1 cellular context compared by ENCODE assay signal in genomic region chr6:139480356-139480833, GRCh38.
TF ChIP-seq lines count a peak whose summit lies in the region.

No MANE protein-coding gene starts in this region.

TF ChIP-seq in HepG2, 621 proteins besides CTCF, POLR2A, EP300 and RAD21 (continued from another document and continues in another):
- no peak for TF ChIP-seq E2F2 (CRISPR knock-in tag; IDR thresholded peaks at IDR 0.05; ENCODE audit: borderline replicate concordance)
- TF ChIP-seq HNRNPL (IDR thresholded peaks at IDR 0.05; ENCODE audit: low read depth, low read length) = no peak
- TF ChIP-seq ATF7-NPFF (CRISPR knock-in tag; IDR thresholded peaks at IDR 0.05; ENCODE audit: low read depth) = no peak
- TF ChIP-seq YY1 (IDR thresholded peaks at IDR 0.05; ENCODE audit: insufficient read depth, insufficient replicate concordance, low read depth, low read length) = no peak
- peak; percentile 97; the same call in 1 of the 2 replicates for TF ChIP-seq FOXJ3 (CRISPR knock-in tag; IDR thresholded peaks at IDR 0.05; ENCODE audit: borderline replicate concordance)
- TF ChIP-seq ZNF275 (CRISPR knock-in tag; IDR thresholded peaks at IDR 0.05; ENCODE audit: borderline replicate concordance) = no peak
- TF ChIP-seq ADNP (CRISPR knock-in tag; IDR thresholded peaks at IDR 0.05) = no peak
- TF ChIP-seq ELF4 (CRISPR knock-in tag; IDR thresholded peaks at IDR 0.05; ENCODE audit: borderline replicate concordance) = no peak
- no peak for TF ChIP-seq ZNF687 (CRISPR knock-in tag; IDR thresholded peaks at IDR 0.05)
- TF ChIP-seq GMEB2 (CRISPR knock-in tag; IDR thresholded peaks at IDR 0.05; ENCODE audit: low read depth) = no peak
- TF ChIP-seq RXRA (CRISPR knock-in tag; IDR thresholded peaks at IDR 0.05) = peak; percentile 90; the same call in 1 of the 2 replicates
- no peak for TF ChIP-seq PRDM4 (CRISPR knock-in tag; IDR thresholded peaks at IDR 0.05; ENCODE audit: borderline replicate concordance)
- no peak for TF ChIP-seq RFX1 (IDR thresholded peaks at IDR 0.05)
- TF ChIP-seq RNF219 (CRISPR knock-in tag; IDR thresholded peaks at IDR 0.05) = no peak
- TF ChIP-seq KLF13 (CRISPR knock-in tag; IDR thresholded peaks at IDR 0.05) = no peak
- TF ChIP-seq ZBED4 (CRISPR knock-in tag; IDR thresholded peaks at IDR 0.05; ENCODE audit: borderline replicate concordance) = peak; percentile 84; the same call in 1 of the 2 replicates
- TF ChIP-seq ZNF580 (CRISPR knock-in tag; IDR thresholded peaks at IDR 0.05; ENCODE audit: borderline replicate concordance, low read depth) = peak; percentile 43; the same call in 1 of the 2 replicates
- TF ChIP-seq PLSCR1 (CRISPR knock-in tag; IDR thresholded peaks at IDR 0.05; ENCODE audit: borderline replicate concordance) = no peak
- no peak; the same call in 1 of the 2 replicates for TF ChIP-seq ZNF816 (CRISPR knock-in tag; IDR thresholded peaks at IDR 0.05; ENCODE audit: borderline replicate concordance)
- TF ChIP-seq SMAD1 (CRISPR knock-in tag; IDR thresholded peaks at IDR 0.05; ENCODE audit: borderline replicate concordance, low read depth) = no peak
- TF ChIP-seq NPAS2 (CRISPR knock-in tag; IDR thresholded peaks at IDR 0.05; ENCODE audit: borderline replicate concordance) = no peak
- no peak for TF ChIP-seq IKZF1 (IDR thresholded peaks at IDR 0.05)
- TF ChIP-seq SP5 (CRISPR knock-in tag; IDR thresholded peaks at IDR 0.05; ENCODE audit: borderline replicate concordance, low read depth) = no peak
- no peak for TF ChIP-seq ZBTB38 (CRISPR knock-in tag; IDR thresholded peaks at IDR 0.05)
- TF ChIP-seq ZNF382 (CRISPR knock-in tag; IDR thresholded peaks at IDR 0.05; ENCODE audit: borderline replicate concordance) = no peak
- no peak for TF ChIP-seq ZNF101 (CRISPR knock-in tag; IDR thresholded peaks at IDR 0.05; ENCODE audit: borderline replicate concordance, low read depth)
- peak; percentile 75 for TF ChIP-seq ESRRA (CRISPR knock-in tag; IDR thresholded peaks at IDR 0.05; ENCODE audit: low read depth)
- no peak for TF ChIP-seq NFIB (CRISPR knock-in tag; IDR thresholded peaks at IDR 0.05; ENCODE audit: borderline replicate concordance)
- no peak for TF ChIP-seq ZNF556 (CRISPR knock-in tag; IDR thresholded peaks at IDR 0.05; ENCODE audit: borderline replicate concordance)
- TF ChIP-seq ZSCAN30 (CRISPR knock-in tag; IDR thresholded peaks at IDR 0.05) = no peak
- TF ChIP-seq ZNF678 (CRISPR knock-in tag; IDR thresholded peaks at IDR 0.05) = no peak
- no peak for TF ChIP-seq ZNF784 (CRISPR knock-in tag; IDR thresholded peaks at IDR 0.05; ENCODE audit: borderline replicate concordance)
- no peak for TF ChIP-seq CBX2 (IDR thresholded peaks at IDR 0.05; ENCODE audit: low read depth, low read length)
- TF ChIP-seq CBX2 (CRISPR knock-in tag; IDR thresholded peaks at IDR 0.05; ENCODE audit: low read depth) = no peak
- peak; percentile 70 for TF ChIP-seq KDM2A (CRISPR knock-in tag; IDR thresholded peaks at IDR 0.05; ENCODE audit: borderline replicate concordance, low read depth)
- peak; percentile 45; the same call in 1 of the 2 replicates for TF ChIP-seq ZNF670 (CRISPR knock-in tag; IDR thresholded peaks at IDR 0.05; ENCODE audit: borderline replicate concordance)
- no peak for TF ChIP-seq MYNN (CRISPR knock-in tag; IDR thresholded peaks at IDR 0.05; ENCODE audit: low read depth)
- no peak for TF ChIP-seq ATF7 (IDR thresholded peaks at IDR 0.05)
- no peak for TF ChIP-seq ATF7 (CRISPR knock-in tag; IDR thresholded peaks at IDR 0.05)
- peak; percentile 96 for TF ChIP-seq REPIN1 (CRISPR knock-in tag; IDR thresholded peaks at IDR 0.05; ENCODE audit: borderline replicate concordance, low read depth)
- TF ChIP-seq ZNF720 (CRISPR knock-in tag; IDR thresholded peaks at IDR 0.05) = no peak
- 0 out of 2 replicates have a peak, but pooled peaks have one; percentile 35 for TF ChIP-seq ZNF430 (CRISPR knock-in tag; IDR thresholded peaks at IDR 0.05)
- TF ChIP-seq ZNF740 (CRISPR knock-in tag; IDR thresholded peaks at IDR 0.05) = no peak
- TF ChIP-seq ZNF264 (CRISPR knock-in tag; IDR thresholded peaks at IDR 0.05) = peak; percentile 94
- TF ChIP-seq RBAK (CRISPR knock-in tag; IDR thresholded peaks at IDR 0.05) = 0 out of 2 replicates have a peak, but pooled peaks have one; percentile 22
